15 cellular contexts compared by ENCODE assay signal in the genomic region with DNA sequence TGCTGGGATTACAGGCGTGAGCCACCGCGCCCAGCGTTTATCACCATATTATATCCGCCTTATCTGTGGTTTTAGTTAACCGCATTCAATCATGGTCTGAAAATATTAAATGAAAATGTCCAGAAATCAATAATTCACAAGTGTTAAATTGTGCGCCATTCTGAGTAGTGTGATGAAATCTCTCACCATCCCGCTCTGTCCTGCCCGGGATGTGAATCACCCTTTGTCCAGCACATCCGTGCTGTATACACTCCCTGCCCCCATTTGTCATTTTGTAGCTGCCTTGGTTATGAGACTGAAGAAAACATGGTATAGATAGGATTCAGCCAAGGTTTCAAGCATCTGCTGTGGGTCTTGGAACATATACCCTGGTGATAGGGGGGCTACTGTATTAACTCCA.
DNase-seq lines count a peak whose midpoint lies in the region; ATAC-seq, FAIRE-seq and TF ChIP-seq lines count a peak whose summit lies in the region.
"Had no signal": no experiment of that assay in that cellular context is flagged by ENCODE, and none has a peak within 500 bp of the region (broad histone marks: within the 10 kb centered on the region; RNA-seq: fewer than 3 reads in every experiment).

No MANE protein-coding gene starts in this region.

- H3K4me3 ChIP-seq in PC-9, result peak overlapping the region; percentile 11; the same call in 1 of the 2 replicates
- H3K4me3 ChIP-seq in K562, result no peak overlapping the region

- no peak for DNase-seq in D721Med (ENCODE audit: insufficient read length, low spot score)
- peak in 1 of 2 experiments; percentile 46 for DNase-seq in PC-9
- DNase-seq in K562 (ENCODE audit: extremely low read depth in 1 of 4, low spot score in 3 of 4), result no peak
- peak; percentile 4 for DNase-seq in islet precursor cell
- DNase-seq in AG20443 (ENCODE audit: low spot score), result no peak
- no peak for DNase-seq in NCI-H2081 treated with DMSO at 0.1 percent for 48 hours (lab: John Stamatoyannopoulos, UW)
- DNase-seq: CD4-positive, CD25-positive, alpha-beta regulatory T cell; MV-4-11; NCI-H1417 treated with DMSO at 0.1 percent for 48 hours; NCI-H2029 treated with DMSO at 0.1 percent for 48 hours; NCI-H526; Right ventricle myocardium superior had no signal

- peak overlapping the region; percentile 71 for H2AFZ ChIP-seq in PC-9
- H2AFZ ChIP-seq in K562 (ENCODE audit: low read depth, low read length), result no peak overlapping the region

- H3K27ac ChIP-seq in PC-9 (peak overlapping the region; percentile 84), K562 (ENCODE audit: extremely low read depth, low read depth, low read length) (no peak overlapping the region)
- H3K27ac ChIP-seq: HL-60 had no signal

- POLR2A ChIA-PET in PC-9 (lab: Charles Lee; ENCODE audit: unreplicated experiment), result no interaction called here
- POLR2A ChIA-PET in K562 (lab: Yijun Ruan, JAX), result no interaction called here

- H3K4me2 ChIP-seq in PC-9, result peak overlapping the region; percentile 56
- no peak overlapping the region for H3K4me2 ChIP-seq in K562 (ENCODE audit: insufficient read depth, low read length)

- TF ChIP-seq CTCF in D721Med (IDR thresholded peaks at IDR 0.05; ENCODE audit: insufficient read depth, missing control alignments), result no peak
- TF ChIP-seq CTCF in PC-9 (conservative IDR thresholded peaks at IDR 0.05), result no peak
- no peak for TF ChIP-seq CTCF in K562 (IDR thresholded peaks at IDR 0.05 in 2 of 3, conservative IDR thresholded peaks at IDR 0.05 in 1 of 3; ENCODE audit: insufficient read depth in 2 of 3, low read depth in 1 of 3, low read length in 3 of 3)

- CTCF ChIA-PET in PC-9 (lab: Charles Lee), result no interaction called here
- CTCF ChIA-PET in K562 (lab: Yijun Ruan, JAX; ENCODE audit: low intra/inter-chr PET ratio), result no interaction called here

- TF ChIP-seq RAD21 in K562 (CRISPR knock-in tag; conservative IDR thresholded peaks at IDR 0.05 in 1 of 2, IDR thresholded peaks at IDR 0.05 in 1 of 2), result no peak

- H3K79me2 ChIP-seq in PC-9 (ENCODE audit: low read depth), result no peaks in the 10 kb centered on the region
- no peaks in the 10 kb centered on the region for H3K79me2 ChIP-seq in K562 (ENCODE audit: control insufficient read depth, insufficient read depth, low read length)

- intact Hi-C loops in PC-9 (cut with micrococcal nuclease; ENCODE audit: unreplicated experiment), result no loop called here
- intact Hi-C loops in K562 (cut with micrococcal nuclease), result no loop called here

- no peak for TF ChIP-seq POLR2A in K562 (conservative IDR thresholded peaks at IDR 0.05)

- in situ Hi-C loops in K562 (cut with MboI), result no loop called here

- H3K27me3 ChIP-seq in PC-9 (ENCODE audit: insufficient read depth, low read depth) (no peaks in the 10 kb centered on the region), K562 (ENCODE audit: control insufficient read depth in 2 of 2, insufficient read depth in 2 of 2, low read length in 2 of 2) (peaks cover 0 to 10% of the 10 kb centered on the region in 2 experiments; a peak in 2 of 5 replicates)

- H4K20me1 ChIP-seq in PC-9 (ENCODE audit: insufficient read depth) (no peaks in the 10 kb centered on the region), K562 (replicated peaks; ENCODE audit: control insufficient read depth, insufficient read depth, low read length) (no peaks in the 10 kb centered on the region)

- H3K9me3 ChIP-seq in PC-9 (ENCODE audit: insufficient read depth, low read depth), result no peaks in the 10 kb centered on the region
- no peaks in the 10 kb centered on the region for H3K9me3 ChIP-seq in K562 (replicated peaks; ENCODE audit: control insufficient read depth, insufficient read depth, low read depth, low read length)

- peaks cover 9% of the 10 kb centered on the region; the same call in 1 of the 2 replicates for H3F3A ChIP-seq in PC-9 (ENCODE audit: insufficient read depth, low read depth)

- no peaks in the 10 kb centered on the region for H3K9me1 ChIP-seq in K562 (ENCODE audit: control insufficient read depth, insufficient read depth, low read length)

- FAIRE-seq in D721Med (lab: Jason Lieb, UNC) (peak; percentile 80), K562 (lab: Jason Lieb, UNC) (no peak)

- 55% methylated on average over 10 of the region's 10 CpGs for WGBS in K562 (ENCODE audit: insufficient coverage, low coverage, missing lambda C conversion rate)

- H3K9ac ChIP-seq in K562 (ENCODE audit: insufficient read depth in 1 of 2, low read depth in 2 of 2, low read length in 2 of 2), result no peak overlapping the region

- no peaks in the 10 kb centered on the region for H3K9me2 ChIP-seq in PC-9 (ENCODE audit: insufficient read depth)

- no peak for TF ChIP-seq EP300 in K562 (IDR thresholded peaks at IDR 0.05; ENCODE audit: low read length)

- H3K4me1 ChIP-seq in PC-9 (replicated peaks; ENCODE audit: insufficient read depth), result peaks cover 27% of the 10 kb centered on the region
- H3K4me1 ChIP-seq in K562 (replicated peaks in 1 of 2; ENCODE audit: control insufficient read depth in 2 of 2, insufficient read depth in 2 of 2, low read length in 2 of 2), result no peaks in the 10 kb centered on the region; a peak in 1 of 5 replicates

- BruUV-seq in PC-9 (replicated peaks; lab: Mats Ljungman, UMichigan) (no TSS peak), K562 (replicated peaks; lab: Mats Ljungman, UMichigan) (no TSS peak)

- H3K36me3 ChIP-seq in PC-9 (ENCODE audit: low read depth), result no peaks in the 10 kb centered on the region
- no peaks in the 10 kb centered on the region for H3K36me3 ChIP-seq in K562 (ENCODE audit: control insufficient read depth, insufficient read depth, low read length)

- no peak for ATAC-seq in K562
- no peak for ATAC-seq in HG03432 (IDR thresholded peaks at IDR 0.05; ENCODE audit: unreplicated experiment)
- no peak for ATAC-seq in GM21381 (IDR thresholded peaks at IDR 0.05; ENCODE audit: unreplicated experiment)

TF ChIP-seq in K562, 482 proteins besides CTCF, POLR2A, EP300 and RAD21:
- TF ChIP-seq PHF21A (IDR thresholded peaks at IDR 0.05; ENCODE audit: borderline replicate concordance, low read depth), result no peak
- TF ChIP-seq NFIC (IDR thresholded peaks at IDR 0.05), result no peak
- no peak for TF ChIP-seq NR0B1 (IDR thresholded peaks at IDR 0.05; ENCODE audit: partially characterized antibody)
- no peak for TF ChIP-seq CEBPG (CRISPR knock-in tag; IDR thresholded peaks at IDR 0.05)
- peak in 1 of 2 experiments; percentile 37; a peak in 1 of 4 replicates for TF ChIP-seq CEBPG (tag; conservative IDR thresholded peaks at IDR 0.05 in 1 of 2, IDR thresholded peaks at IDR 0.05 in 1 of 2)
- 0 out of 2 replicates have a peak, but pooled peaks have one; percentile 42 for TF ChIP-seq ATF3 (IDR thresholded peaks at IDR 0.05)
- no peak for TF ChIP-seq ATF3 (CRISPR knock-in tag; conservative IDR thresholded peaks at IDR 0.05)
